1 cellular context compared by ENCODE assay signal in genomic region chr11:125071408-125071807, GRCh38.
TF ChIP-seq lines count a peak whose summit lies in the region.

No MANE protein-coding gene starts in this region.

TF ChIP-seq in K562, 482 proteins besides CTCF, POLR2A, EP300 and RAD21:
- TF ChIP-seq ZBTB11 (CRISPR knock-in tag; IDR thresholded peaks at IDR 0.05): no peak
- no peak for TF ChIP-seq ARID3B (CRISPR knock-in tag; IDR thresholded peaks at IDR 0.05; ENCODE audit: borderline replicate concordance)
- TF ChIP-seq BCLAF1 (IDR thresholded peaks at IDR 0.05; ENCODE audit: borderline replicate concordance in 1 of 2, control insufficient read depth in 1 of 2, low read depth in 2 of 2, low read length in 1 of 2): no peak
- TF ChIP-seq CREB1 (IDR thresholded peaks at IDR 0.05): no peak
- no peak for TF ChIP-seq CREB1 (CRISPR knock-in tag; IDR thresholded peaks at IDR 0.05)
- TF ChIP-seq ETV5 (CRISPR knock-in tag; IDR thresholded peaks at IDR 0.05; ENCODE audit: low read depth): no peak
- no peak for TF ChIP-seq ARNT (IDR thresholded peaks at IDR 0.05)
- TF ChIP-seq NR4A1 (CRISPR knock-in tag; IDR thresholded peaks at IDR 0.05): 0 out of 2 replicates have a peak, but pooled peaks have one; percentile 26
- TF ChIP-seq NR4A1 (tag; IDR thresholded peaks at IDR 0.05): no peak
- no peak for TF ChIP-seq CREB3L1 (IDR thresholded peaks at IDR 0.05; ENCODE audit: borderline replicate concordance, low read depth)
- no peak for TF ChIP-seq NFE2L1 (tag; IDR thresholded peaks at IDR 0.05; ENCODE audit: borderline replicate concordance, low read depth)
- no peak for TF ChIP-seq HOMEZ (CRISPR knock-in tag; IDR thresholded peaks at IDR 0.05)
- no peak for TF ChIP-seq KLF6 (CRISPR knock-in tag; IDR thresholded peaks at IDR 0.05; ENCODE audit: borderline replicate concordance)
- no peak for TF ChIP-seq ZNF785 (CRISPR knock-in tag; IDR thresholded peaks at IDR 0.05)
- no peak for TF ChIP-seq ZNF140 (CRISPR knock-in tag; IDR thresholded peaks at IDR 0.05)
- no peak for TF ChIP-seq NCOA2 (IDR thresholded peaks at IDR 0.05; ENCODE audit: partially characterized antibody in 2 of 2)
- TF ChIP-seq TRIM24 (IDR thresholded peaks at IDR 0.05): no peak
- no peak for TF ChIP-seq WHSC1 (IDR thresholded peaks at IDR 0.05; ENCODE audit: low read length)
- no peak for TF ChIP-seq HDGF (IDR thresholded peaks at IDR 0.05)
- peak in 1 of 2 experiments; percentile 17 for TF ChIP-seq E2F6 (IDR thresholded peaks at IDR 0.05; ENCODE audit: borderline replicate concordance in 1 of 2, extremely low read depth in 1 of 2, insufficient read depth in 1 of 2, insufficient read length in 1 of 2, low read depth in 1 of 2, low read length in 1 of 2, poor library complexity in 1 of 2, severe bottlenecking in 1 of 2)
- peak; percentile 51; the same call in 1 of the 2 replicates for TF ChIP-seq ZNF644 (tag; IDR thresholded peaks at IDR 0.05; ENCODE audit: low read depth)
